1 cellular context compared by ENCODE assay signal in the genomic region with DNA sequence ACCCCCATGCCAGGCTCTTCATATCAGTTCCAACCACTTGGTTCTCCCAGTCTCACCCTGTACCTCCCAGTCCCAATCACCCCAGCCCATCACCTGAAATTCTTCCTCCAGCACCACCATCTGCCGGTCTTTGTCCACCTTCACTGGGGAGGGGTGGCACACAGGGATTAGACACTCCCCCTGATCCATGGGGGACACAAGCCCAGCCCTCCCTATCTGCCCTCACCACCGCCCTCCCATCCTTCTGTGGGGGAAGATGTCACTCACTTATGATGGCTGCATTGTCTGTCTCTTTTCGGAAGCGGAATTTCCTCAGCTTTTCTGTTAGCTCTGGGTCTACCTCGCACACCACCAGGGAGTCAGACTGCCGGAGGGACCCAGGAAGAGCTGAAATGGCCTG.
TF ChIP-seq lines count a peak whose summit lies in the region.

No MANE protein-coding gene starts in this region.

TF ChIP-seq in A549, 52 proteins besides CTCF, POLR2A, EP300 and RAD21 (continued from another document):
- TF ChIP-seq, protein P1, sequence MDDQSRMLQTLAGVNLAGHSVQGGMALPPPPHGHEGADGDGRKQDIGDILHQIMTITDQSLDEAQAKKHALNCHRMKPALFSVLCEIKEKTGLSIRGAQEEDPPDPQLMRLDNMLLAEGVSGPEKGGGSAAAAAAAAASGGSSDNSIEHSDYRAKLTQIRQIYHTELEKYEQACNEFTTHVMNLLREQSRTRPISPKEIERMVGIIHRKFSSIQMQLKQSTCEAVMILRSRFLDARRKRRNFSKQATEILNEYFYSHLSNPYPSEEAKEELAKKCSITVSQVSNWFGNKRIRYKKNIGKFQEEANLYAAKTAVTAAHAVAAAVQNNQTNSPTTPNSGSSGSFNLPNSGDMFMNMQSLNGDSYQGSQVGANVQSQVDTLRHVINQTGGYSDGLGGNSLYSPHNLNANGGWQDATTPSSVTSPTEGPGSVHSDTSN (IDR thresholded peaks at IDR 0.05), result no peak
- TF ChIP-seq KDM5A (IDR thresholded peaks at IDR 0.05) (no peak), SREBF2 (IDR thresholded peaks at IDR 0.05) (no peak), JUN (IDR thresholded peaks at IDR 0.05) (no peak), POLR2AphosphoS2 (conservative IDR thresholded peaks at IDR 0.05; ENCODE audit: low read length) (no peak)
- TF ChIP-seq, protein P2, sequence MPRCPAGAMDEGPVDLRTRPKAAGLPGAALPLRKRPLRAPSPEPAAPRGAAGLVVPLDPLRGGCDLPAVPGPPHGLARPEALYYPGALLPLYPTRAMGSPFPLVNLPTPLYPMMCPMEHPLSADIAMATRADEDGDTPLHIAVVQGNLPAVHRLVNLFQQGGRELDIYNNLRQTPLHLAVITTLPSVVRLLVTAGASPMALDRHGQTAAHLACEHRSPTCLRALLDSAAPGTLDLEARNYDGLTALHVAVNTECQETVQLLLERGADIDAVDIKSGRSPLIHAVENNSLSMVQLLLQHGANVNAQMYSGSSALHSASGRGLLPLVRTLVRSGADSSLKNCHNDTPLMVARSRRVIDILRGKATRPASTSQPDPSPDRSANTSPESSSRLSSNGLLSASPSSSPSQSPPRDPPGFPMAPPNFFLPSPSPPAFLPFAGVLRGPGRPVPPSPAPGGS (IDR thresholded peaks at IDR 0.05), result no peak
